In the genomic region with DNA sequence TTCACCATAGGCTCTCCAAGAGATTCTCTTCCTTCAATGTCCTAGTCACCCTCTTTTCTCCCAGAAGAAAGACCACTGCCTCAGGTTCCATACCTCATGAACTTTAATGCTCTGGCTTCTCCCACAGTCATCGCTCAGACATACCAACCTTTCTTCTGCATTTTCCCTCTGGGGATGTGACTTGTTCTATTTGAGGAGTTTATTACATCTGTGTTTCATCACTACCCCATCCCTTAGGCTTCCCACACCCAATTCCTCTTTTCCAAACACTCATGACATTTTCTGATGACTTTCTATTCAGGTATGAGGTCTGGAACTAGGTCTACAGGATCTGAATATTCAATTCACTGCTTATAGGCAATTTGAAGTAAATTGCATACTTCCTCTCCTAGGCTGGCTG, we compare ENCODE assay signal across 35 cellular contexts.
"Had no signal": no experiment of that assay in that cellular context is flagged by ENCODE, and none has a peak within 500 bp of the region (broad histone marks: within the 10 kb centered on the region; RNA-seq: fewer than 3 reads in every experiment).

No MANE protein-coding gene starts in this region.

- H3K36me3 ChIP-seq: ascending aorta, Peyer's patch had no signal

- H3K4me3 ChIP-seq: ascending aorta, Peyer's patch had no signal

- H3K4me1 ChIP-seq: ascending aorta, Peyer's patch had no signal

- H3K27me3 ChIP-seq: ascending aorta, Peyer's patch had no signal

- H3K27ac ChIP-seq: ascending aorta, KMS-11, Peyer's patch, VCaP had no signal

- H3K4me2 ChIP-seq: KMS-11 had no signal

- DNase-seq: activated B cell treated with CpG ODN at 0.5 μM for 24 hours; activated CD4-positive, alpha-beta memory T cell treated with anti-CD3 and anti-CD28 coated beads, Interleukin-2, amount 10 ng/mL, durations not matched to agents 7 days and 5 days; activated CD4-positive, alpha-beta T cell treated with anti-CD3 and anti-CD28 coated beads for 48 hours; activated CD4-positive, CD25-positive, alpha-beta regulatory T cell treated with anti-CD3 and anti-CD28 coated beads, Interleukin-2, amount 50 U/mL, for 72 hours; activated CD8-positive, alpha-beta memory T cell treated with anti-CD3 and anti-CD28 coated beads for 24 hours; activated CD8-positive, alpha-beta memory T cell treated with anti-CD3 and anti-CD28 coated beads, Interleukin-2, amount 10 ng/mL, durations not matched to agents 7 days and 5 days; activated CD8-positive, alpha-beta memory T cell treated with anti-CD3 and anti-CD28 coated beads, Interleukin-2, amount 50 U/mL, for 48 hours; activated effector memory CD4-positive, alpha-beta T cell treated with anti-CD3 and anti-CD28 coated beads, Interleukin-2, amount 50 U/mL, for 16 hours; activated naive CD4-positive, alpha-beta T cell; activated naive CD8-positive, alpha-beta T cell treated with anti-CD3 and anti-CD28 coated beads, Interleukin-2, amount 10 ng/mL, durations not matched to agents 7 days and 5 days; activated T-cell treated with anti-CD3 and anti-CD28 coated beads, Interleukin-2, amount 50 U/mL, for 72 hours; amygdala; NCI-H1092 treated with DMSO at 0.1 percent for 48 hours; NCI-H1417; NCI-H146; NCI-H187; NCI-H2029 treated with DMSO at 0.1 percent for 48 hours; NCI-H2107; NCI-H2171; NCI-H510A; NCI-H526; NCI-H748 treated with DMSO at 0.1 percent for 48 hours; NK-92 treated with Interleukin-12 subunit alpha and Interleukin-12 subunit beta, amount 100 ng/mL, for 24 hours; PC-3; Peyer's patch; Right ventricle myocardium superior; RPMI8226; SW 1271; T-helper 1 cell; T-helper 2 cell; T-helper 9 cell had no signal

- H3K9me3 ChIP-seq: ascending aorta, Peyer's patch had no signal

- H3K9ac ChIP-seq: KMS-11 had no signal

- ATAC-seq: activated CD8-positive, alpha-beta memory T cell treated with anti-CD3 and anti-CD28 coated beads, Interleukin-2, amount 10 ng/mL, durations not matched to agents 7 days and 5 days; activated T-cell treated with anti-CD3 and anti-CD28 coated beads, Interleukin-2, amount 50 U/mL, for 72 hours; activated T-helper 17 cell treated with anti-CD3 and anti-CD28 coated beads, Interleukin-2, amount 50 U/mL, for 72 hours; PC-3 had no signal
